ENCODE assay signal across 8 cellular contexts in genomic region chr1:40316595-40317393, GRCh38. TPM values are rescaled to one million over a fixed set of nuclear protein-coding genes. Genes with fewer than 3 reads are reported as not detected.
DNase-seq lines count a peak whose midpoint lies in the region; ATAC-seq, FAIRE-seq and TF ChIP-seq lines count a peak whose summit lies in the region.

TSS of gene COL9A2 (minus strand) at chr1:40317286. CDS start at chr1:40317197, 89 bp downstream.

- peaks cover 19% of the 10 kb centered on the region for H3K4me1 Mint-ChIP-seq in activated T-helper 17 cell treated with anti-CD3 and anti-CD28 coated beads, Interleukin-2, amount 50 U/mL, for 72 hours

- peak within 1 kb of the TSS; percentile 69 for H4K91ac ChIP-seq in neuronal stem cell (ENCODE audit: low read depth, low read length, poor library complexity)

- H2BK5ac ChIP-seq in neuronal stem cell (ENCODE audit: low read length), result peak within 1 kb of the TSS; percentile 96

- H3K36me3 ChIP-seq in NT2/D1 (ENCODE audit: insufficient read depth, insufficient read length, low read length), result peaks cover 5% of the 10 kb centered on the region
- no peaks in the 10 kb centered on the region for H3K36me3 ChIP-seq in neuronal stem cell (replicated peaks in 1 of 2; ENCODE audit: control insufficient read depth in 2 of 2, insufficient read depth in 2 of 2, low read length in 2 of 2)
- H3K36me3 ChIP-seq in thoracic aorta, result no peaks in the 10 kb centered on the region
- no peaks in the 10 kb centered on the region for H3K36me3 ChIP-seq in HAP-1 (replicated peaks)

- no peaks in the 10 kb centered on the region for H3K36me3 Mint-ChIP-seq in activated T-helper 17 cell treated with anti-CD3 and anti-CD28 coated beads, Interleukin-2, amount 50 U/mL, for 72 hours (ENCODE audit: low read depth)

- WGBS in neuronal stem cell (ENCODE audit: extremely low coverage in 2 of 2, insufficient read length in 2 of 2, insufficient replicate concordance in 1 of 2), 2 donors, result no CpG with 5 or more reads among the region's 84 CpGs

- peak within 1 kb of the TSS; percentile 91 for H2AK5ac ChIP-seq in neuronal stem cell (ENCODE audit: low read depth, low read length)

- peaks cover 13% of the 10 kb centered on the region for H3K27me3 Mint-ChIP-seq in activated T-helper 17 cell treated with anti-CD3 and anti-CD28 coated beads, Interleukin-2, amount 50 U/mL, for 72 hours

- H3K18ac ChIP-seq in neuronal stem cell (ENCODE audit: low read length), result peak within 1 kb of the TSS; percentile 80

- H2BK120ac ChIP-seq in neuronal stem cell (ENCODE audit: low read depth, low read length), result peak within 1 kb of the TSS; percentile 64

- H3K27ac ChIP-seq in neuronal stem cell (replicated peaks; ENCODE audit: low read length), result no peak within 1 kb of the TSS
- H3K27ac ChIP-seq in thoracic aorta, result peak within 1 kb of the TSS; percentile 54 to 80

- peak within 1 kb of the TSS; percentile 59 for H3K23ac ChIP-seq in neuronal stem cell (ENCODE audit: low read depth, low read length, poor library complexity)

- H3K4ac ChIP-seq in neuronal stem cell (ENCODE audit: low read length), result peak within 1 kb of the TSS; percentile 32

- H3K9ac ChIP-seq in NT2/D1 (ENCODE audit: insufficient read length, low read depth), result peak within 1 kb of the TSS; percentile 91
- H3K9ac ChIP-seq in neuronal stem cell (ENCODE audit: low read depth, low read length, poor library complexity), result peak within 1 kb of the TSS; percentile 83

- peak within 1 kb of the TSS; percentile 95 for H2BK12ac ChIP-seq in neuronal stem cell (ENCODE audit: low read length)

- peak within 1 kb of the TSS; percentile 87 for H3K4me2 ChIP-seq in neuronal stem cell (ENCODE audit: insufficient read depth, low read length, poor library complexity, severe bottlenecking)

- ATAC-seq in GM18502 (IDR thresholded peaks at IDR 0.05; ENCODE audit: poor library complexity, unreplicated experiment) (peak; percentile 35), thoracic aorta (ENCODE audit: insufficient number of reproducible peaks, low FRiP score, low read depth) (no peak), GM18907 (IDR thresholded peaks at IDR 0.05; ENCODE audit: unreplicated experiment) (no peak)
- ATAC-seq in activated T-helper 17 cell treated with anti-CD3 and anti-CD28 coated beads, Interleukin-2, amount 50 U/mL, for 72 hours (replicated peaks), result peak; percentile 52

- H3K9me3 Mint-ChIP-seq in activated T-helper 17 cell treated with anti-CD3 and anti-CD28 coated beads, Interleukin-2, amount 50 U/mL, for 72 hours, result no peaks in the 10 kb centered on the region

- H4K8ac ChIP-seq in neuronal stem cell (ENCODE audit: low read depth, low read length), result no peak within 1 kb of the TSS

- no peak for FAIRE-seq in frontal cortex (lab: Jason Lieb, UNC)

- peaks cover 21% of the 10 kb centered on the region for H3K4me1 ChIP-seq in NT2/D1 (ENCODE audit: insufficient read depth, insufficient read length)
- peaks cover 12 to 21% of the 10 kb centered on the region in 2 donors for H3K4me1 ChIP-seq in neuronal stem cell (ENCODE audit: control insufficient read depth in 2 of 2, insufficient read depth in 1 of 2, low read depth in 1 of 2, low read length in 2 of 2)
- H3K4me1 ChIP-seq in thoracic aorta (ENCODE audit: control insufficient read depth in 1 of 2, low read depth in 2 of 2), result peaks cover 0 to 35% of the 10 kb centered on the region in 2 donors
- 0 out of 2 replicates have a peak, but pooled peaks cover 3% of the 10 kb centered on the region for H3K4me1 ChIP-seq in HAP-1

- peak within 1 kb of the TSS; percentile 41 for H3K27ac Mint-ChIP-seq in activated T-helper 17 cell treated with anti-CD3 and anti-CD28 coated beads, Interleukin-2, amount 50 U/mL, for 72 hours

- peak within 1 kb of the TSS; percentile 90 for H2BK15ac ChIP-seq in neuronal stem cell (ENCODE audit: low read length)

- H3K9me3 ChIP-seq in NT2/D1 (ENCODE audit: insufficient read depth, low read length), result no peaks in the 10 kb centered on the region
- no peaks in the 10 kb centered on the region for H3K9me3 ChIP-seq in neuronal stem cell (replicated peaks in 1 of 2; ENCODE audit: control insufficient read depth in 2 of 2, insufficient read depth in 1 of 2, low read depth in 1 of 2, low read length in 2 of 2)
- no peaks in the 10 kb centered on the region for H3K9me3 ChIP-seq in thoracic aorta
- H3K9me3 ChIP-seq in HAP-1, result no peaks in the 10 kb centered on the region

- peak within 1 kb of the TSS; percentile 97 for H2AFZ ChIP-seq in neuronal stem cell (ENCODE audit: low read length)

- no peak within 1 kb of the TSS for H3K14ac ChIP-seq in neuronal stem cell (ENCODE audit: low read length)

- peak within 1 kb of the TSS; percentile 87 for H3K4me3 Mint-ChIP-seq in activated T-helper 17 cell treated with anti-CD3 and anti-CD28 coated beads, Interleukin-2, amount 50 U/mL, for 72 hours

- no peak for TF ChIP-seq CTCF in thoracic aorta (IDR thresholded peaks at IDR 0.05)

- H3K27me3 ChIP-seq in NT2/D1 (ENCODE audit: insufficient read depth, insufficient read length), result peaks cover 41% of the 10 kb centered on the region
- H3K27me3 ChIP-seq in neuronal stem cell (ENCODE audit: control insufficient read depth in 3 of 3, insufficient read depth in 3 of 3, low read depth in 1 of 3, low read length in 3 of 3), result peaks cover 12 to 39% (median 24%) of the 10 kb centered on the region in 3 experiments
- H3K27me3 ChIP-seq in thoracic aorta (replicated peaks; ENCODE audit: insufficient read depth), result no peaks in the 10 kb centered on the region
- no peaks in the 10 kb centered on the region; the same call in 1 of the 2 replicates for H3K27me3 ChIP-seq in HAP-1 (ENCODE audit: low read depth)

- in situ Hi-C loops in HAP-1 (cut with MboI; ENCODE audit: low sequenced_read_pairs), result no loop called here

- DNase-seq in NT2/D1 (ENCODE audit: low read depth, low spot score) (no peak), frontal cortex (ENCODE audit: low spot score in 2 of 2) (peak; percentile 77 to 87), neuronal stem cell (ENCODE audit: low spot score) (no peak), thoracic aorta (ENCODE audit: low spot score) (no peak), HAP-1 (ENCODE audit: low spot score in 2 of 2) (no peak)

- H3K79me1 ChIP-seq in neuronal stem cell (ENCODE audit: low read depth, low read length), result peaks cover 1% of the 10 kb centered on the region

- H3K4me3 ChIP-seq in NT2/D1 (ENCODE audit: insufficient read length, low read depth) (peak within 1 kb of the TSS; percentile 82), neuronal stem cell (ENCODE audit: low read length in 2 of 2) (peak within 1 kb of the TSS; percentile 23 to 87), thoracic aorta (peak within 1 kb of the TSS; percentile 76), HAP-1 (no peak within 1 kb of the TSS)

RNA-seq across cellular contexts. Expression of gene COL9A2, which starts in this region (rescaled TPM):
- total RNA-seq in activated T-helper 17 cell treated with anti-CD3 and anti-CD28 coated beads, Interleukin-2, amount 50 U/mL, for 72 hours, result 10 to 100 TPM in 1 of 2 donors, 1 to 10 TPM in 1; 7.5 to 18.9 TPM
- total RNA-seq in frontal cortex, result 6.9 TPM
- 18.6 TPM for polyA plus RNA-seq in neuronal stem cell (2013, experiment 1 of 2)
- 18.6 TPM for polyA plus RNA-seq in neuronal stem cell (2013, experiment 2 of 2)
- 10 to 100 TPM; 16.7 to 36.4 TPM for total RNA-seq in thoracic aorta

Comparison
In these comparisons a context has a peak if more than half of its experiments do, and no peak if none do; other contexts are left out.
1. ATAC-seq: peak in GM18502 (single experiment) and activated T-helper 17 cell treated with anti-CD3 and anti-CD28 coated beads, Interleukin-2, amount 50 U/mL, for 72 hours (single experiment); none in thoracic aorta (single experiment) and GM18907 (single experiment).
2. DNase-seq: peak in frontal cortex (2 of 2); none in NT2/D1 (single experiment), neuronal stem cell (single experiment), thoracic aorta (single experiment) and HAP-1 (0 of 2).